Comparison of ENCODE assay signal across 8 cellular contexts in the genomic region with DNA sequence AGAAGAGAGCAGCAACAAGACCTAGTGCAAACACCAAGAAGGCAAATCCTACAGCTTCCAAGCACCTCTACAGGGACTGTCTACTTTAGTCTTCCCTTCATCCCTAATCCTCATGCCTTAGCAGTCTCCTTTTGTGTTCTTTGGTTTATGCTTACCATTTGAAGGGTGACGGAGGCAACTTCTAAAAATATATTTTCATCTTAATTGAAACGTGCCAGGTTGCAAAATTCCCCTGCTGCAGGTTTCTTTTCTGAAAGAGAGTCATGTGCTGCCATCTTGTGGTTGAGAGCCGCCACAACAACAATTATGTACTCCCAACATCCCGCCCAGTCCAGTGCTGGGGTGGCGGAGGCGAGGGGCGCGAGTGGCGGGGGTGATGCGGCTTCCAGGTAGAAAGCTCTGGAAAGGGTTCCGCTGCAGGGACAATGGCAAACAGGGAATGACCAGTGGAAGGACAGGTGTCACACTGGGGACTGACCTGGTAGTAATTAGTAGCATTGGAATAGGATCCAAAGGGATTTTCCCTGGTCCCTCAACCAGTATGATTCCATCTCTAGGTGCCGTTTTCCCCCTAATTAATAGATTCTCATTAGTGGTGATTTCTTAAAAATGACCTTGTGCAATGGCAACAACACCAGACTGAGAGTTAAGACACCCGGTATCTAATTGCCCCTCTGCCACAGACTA.
DNase-seq lines count a peak whose midpoint lies in the region; ATAC-seq and FAIRE-seq lines count a peak whose summit lies in the region.

No MANE protein-coding gene starts in this region.

- peak; percentile 73 for ATAC-seq in left ventricle myocardium superior

- peak; percentile 35 for DNase-seq in A172 (ENCODE audit: low spot score)
- DNase-seq in GM18507 (ENCODE audit: extremely low spot score, insufficient read length, low read depth), result peak; percentile 49
- DNase-seq in NCI-H128 (lab: John Stamatoyannopoulos, UW; ENCODE audit: unreplicated experiment), result peak; percentile 79
- DNase-seq in T-helper 2 cell, result peak; percentile 33 to 66 (median 57)
- DNase-seq in amniotic epithelial cell (ENCODE audit: low read depth), result peak; percentile 39
- DNase-seq in left ventricle myocardium superior, result peak; percentile 69
- DNase-seq in retina, result peak; percentile 87
- DNase-seq in GF-D8 (lab: John Stamatoyannopoulos, UW), result no peak

- intact Hi-C loops in left ventricle myocardium superior (cut with micrococcal nuclease), result no loop called here

- FAIRE-seq in GM18507 (lab: Jason Lieb, UNC), result peak; percentile 82
